ENCODE assay signal across 15 cellular contexts in genomic region chr2:46270384-46270783, GRCh38. TPM values are rescaled to one million over a fixed set of nuclear protein-coding genes. Genes with fewer than 3 reads are reported as not detected.
DNase-seq lines count a peak whose midpoint lies in the region; ATAC-seq, FAIRE-seq and TF ChIP-seq lines count a peak whose summit lies in the region.
"Had no signal": no experiment of that assay in that cellular context is flagged by ENCODE, and none has a peak within 500 bp of the region (broad histone marks: within the 10 kb centered on the region; RNA-seq: fewer than 3 reads in every experiment).

No MANE protein-coding gene starts in this region.

- H3K4me2 ChIP-seq in H1 (ENCODE audit: insufficient read depth in 1 of 2, low read depth in 2 of 2, low read length in 2 of 2) (no peak overlapping the region), smooth muscle cell (peak overlapping the region; percentile 73)

- H3K4me1 ChIP-seq in SJSA1 (replicated peaks) (peaks cover 31% of the 10 kb centered on the region), H1 (replicated peaks in 1 of 4; ENCODE audit: control insufficient read depth in 3 of 4, insufficient read depth in 4 of 4, low read length in 3 of 4) (peaks cover 0 to 3% (median 1%) of the 10 kb centered on the region in 4 experiments; a peak in 2 of 7 replicates), smooth muscle cell (ENCODE audit: low read depth) (peaks cover 13% of the 10 kb centered on the region)
- H3K4me1 ChIP-seq: uterus had no signal

- TF ChIP-seq CTCF in H1 (IDR thresholded peaks at IDR 0.05; ENCODE audit: control extremely low read depth in 1 of 3, insufficient read depth in 1 of 3, low read depth in 1 of 3, low read length in 3 of 3) (no peak), smooth muscle cell (IDR thresholded peaks at IDR 0.05; ENCODE audit: borderline replicate concordance, insufficient read depth, poor library complexity, severe bottlenecking) (no peak), GM10266 (IDR thresholded peaks at IDR 0.05; ENCODE audit: control insufficient read depth, insufficient read depth, low read depth, missing control alignments) (no peak), natural killer cell (IDR thresholded peaks at IDR 0.05) (no peak)

- H4K20me1 ChIP-seq in H1 (replicated peaks in 1 of 2; ENCODE audit: control insufficient read depth in 1 of 2, insufficient read depth in 2 of 2, low read length in 2 of 2) (peaks cover 0 to 1% of the 10 kb centered on the region in 2 experiments), smooth muscle cell (ENCODE audit: low read depth) (no peaks in the 10 kb centered on the region)

- no peak overlapping the region for H3K4ac ChIP-seq in H1 (replicated peaks; ENCODE audit: insufficient read length, low read depth, low read length)

- peaks cover 13% of the 10 kb centered on the region for H3K4me1 Mint-ChIP-seq in activated naive CD4-positive, alpha-beta T cell treated with anti-CD3 and anti-CD28 coated beads for 36 hours (ENCODE audit: low read depth)
- H3K4me1 Mint-ChIP-seq in natural killer cell = no peaks in the 10 kb centered on the region

- no peak overlapping the region for H2BK120ac ChIP-seq in H1 (replicated peaks; ENCODE audit: low read depth, low read length)

- FAIRE-seq in H1 (lab: Jason Lieb, UNC) = no peak

- no peaks in the 10 kb centered on the region for H3K79me1 ChIP-seq in H1 (ENCODE audit: low read depth, low read length)

- peak overlapping the region; percentile 24; the same call in 1 of the 2 replicates for H3K27ac ChIP-seq in SJSA1
- H3K27ac ChIP-seq in H1 (ENCODE audit: low read depth, low read length) = no peak overlapping the region
- peak overlapping the region; percentile 77 for H3K27ac ChIP-seq in smooth muscle cell (ENCODE audit: low read depth)
- H3K27ac ChIP-seq: uterus had no signal

- H3K27ac Mint-ChIP-seq in activated naive CD4-positive, alpha-beta T cell treated with anti-CD3 and anti-CD28 coated beads for 36 hours = peak overlapping the region; percentile 70
- H3K27ac Mint-ChIP-seq in activated naive CD4-positive, alpha-beta T cell treated with anti-CD3 and anti-CD28 coated beads, Interleukin-2, amount 50 U/mL, for 72 hours = no peak overlapping the region
- H3K27ac Mint-ChIP-seq in natural killer cell = peak overlapping the region in 1 of 2 donors; percentile 13

- no peaks in the 10 kb centered on the region for H3K36me3 ChIP-seq in SJSA1
- no peaks in the 10 kb centered on the region for H3K36me3 ChIP-seq in H1 (ENCODE audit: control insufficient read depth in 2 of 4, insufficient read depth in 4 of 4, low read length in 3 of 4)
- H3K36me3 ChIP-seq in smooth muscle cell (ENCODE audit: low read depth) = no peaks in the 10 kb centered on the region
- H3K36me3 ChIP-seq: uterus had no signal

- H2AFZ ChIP-seq in H1 (ENCODE audit: low read length) (no peak overlapping the region), smooth muscle cell (ENCODE audit: low read depth) (no peak overlapping the region)

- H3K4me3 Mint-ChIP-seq in activated naive CD4-positive, alpha-beta T cell treated with anti-CD3 and anti-CD28 coated beads for 36 hours = no peak overlapping the region
- no peak overlapping the region for H3K4me3 Mint-ChIP-seq in natural killer cell

- H2BK12ac ChIP-seq in H1 (ENCODE audit: low read depth, low read length) = no peak overlapping the region

- no peaks in the 10 kb centered on the region for H3K79me2 ChIP-seq in H1 (ENCODE audit: control insufficient read depth in 1 of 2, insufficient read depth in 2 of 2, low read length in 2 of 2)
- H3K79me2 ChIP-seq in smooth muscle cell (ENCODE audit: low read depth) = no peaks in the 10 kb centered on the region

- H2AK5ac ChIP-seq in H1 (ENCODE audit: low read depth, low read length) = no peak overlapping the region

- no peak overlapping the region for H4K91ac ChIP-seq in H1 (replicated peaks; ENCODE audit: insufficient read length, low read length)

- H2BK20ac ChIP-seq in H1 (ENCODE audit: low read length) = no peak overlapping the region

- H4K5ac ChIP-seq in H1 (ENCODE audit: insufficient read length, low read depth, low read length) = no peak overlapping the region

- no peak overlapping the region for H3K23ac ChIP-seq in H1 (ENCODE audit: insufficient read length)

- H3K4me3 ChIP-seq in SJSA1 (no peak overlapping the region), H1 (ENCODE audit: extremely low read depth in 1 of 4, insufficient read depth in 2 of 4, low read depth in 3 of 4, low read length in 4 of 4) (no peak overlapping the region), smooth muscle cell (no peak overlapping the region)
- H3K4me3 ChIP-seq: lung, uterus had no signal

- H3K27me3 ChIP-seq in SJSA1 (replicated peaks) (no peaks in the 10 kb centered on the region), H1 (replicated peaks in 1 of 4; ENCODE audit: control insufficient read depth in 3 of 4, extremely low read depth in 1 of 4, insufficient read depth in 3 of 4, low read length in 3 of 4) (no peaks in the 10 kb centered on the region; a peak in 1 of 7 replicates), smooth muscle cell (ENCODE audit: low read depth) (no peaks in the 10 kb centered on the region)
- H3K27me3 ChIP-seq: uterus had no signal

- no peak for TF ChIP-seq POLR2A in H1 (IDR thresholded peaks at IDR 0.05; ENCODE audit: control extremely low read depth in 1 of 2, low read depth in 2 of 2, low read length in 2 of 2)

- no peak overlapping the region for H4K8ac ChIP-seq in H1 (ENCODE audit: extremely low read depth, insufficient read depth, low read length)

- no peak for ATAC-seq in activated naive CD4-positive, alpha-beta T cell treated with anti-CD3 and anti-CD28 coated beads, Interleukin-2, amount 50 U/mL, for 72 hours
- no peak for ATAC-seq in GM19452 (IDR thresholded peaks at IDR 0.05; ENCODE audit: unreplicated experiment)
- no peak for ATAC-seq in natural killer cell

- no peak overlapping the region for H3K56ac ChIP-seq in H1 (replicated peaks; ENCODE audit: insufficient read length, low read depth, low read length)

- no peaks in the 10 kb centered on the region for H3K36me3 Mint-ChIP-seq in activated naive CD4-positive, alpha-beta T cell treated with anti-CD3 and anti-CD28 coated beads for 36 hours (ENCODE audit: low read depth)
- no peaks in the 10 kb centered on the region for H3K36me3 Mint-ChIP-seq in activated naive CD4-positive, alpha-beta T cell treated with anti-CD3 and anti-CD28 coated beads, Interleukin-2, amount 50 U/mL, for 72 hours
- H3K36me3 Mint-ChIP-seq in natural killer cell = no peaks in the 10 kb centered on the region

- no peak overlapping the region for H3K14ac ChIP-seq in H1 (ENCODE audit: insufficient read length)

- H3K27me3 Mint-ChIP-seq in activated naive CD4-positive, alpha-beta T cell treated with anti-CD3 and anti-CD28 coated beads for 36 hours (ENCODE audit: low read depth) = no peaks in the 10 kb centered on the region
- H3K27me3 Mint-ChIP-seq in natural killer cell (ENCODE audit: low read depth in 2 of 2) = peaks cover 0 to 8% of the 10 kb centered on the region in 2 donors

- no peak for TF ChIP-seq RAD21 in H1 (IDR thresholded peaks at IDR 0.05 in 1 of 2, conservative IDR thresholded peaks at IDR 0.05 in 1 of 2; ENCODE audit: low read depth in 2 of 2, low read length in 2 of 2)

- TF ChIP-seq EP300 in H1 (IDR thresholded peaks at IDR 0.05; ENCODE audit: borderline replicate concordance in 1 of 2, low read depth in 2 of 2, low read length in 2 of 2) = no peak

- no peak overlapping the region for H3K18ac ChIP-seq in H1 (ENCODE audit: extremely low read depth, low read length)

- H2BK15ac ChIP-seq in H1 (ENCODE audit: low read length) = no peak overlapping the region

- intact Hi-C loops in activated naive CD4-positive, alpha-beta T cell treated with anti-CD3 and anti-CD28 coated beads for 36 hours (cut with micrococcal nuclease) = loop anchor here (2.0 kb wide), 1 partner anchor 32 kb away; no protein-coding TSS in a partner anchor
- intact Hi-C loops in natural killer cell (cut with micrococcal nuclease) = no loop called here

- CTCF ChIA-PET in activated naive CD4-positive, alpha-beta T cell treated with anti-CD3 and anti-CD28 coated beads for 36 hours (lab: Charles Lee) = interaction anchor here (0.6 kb wide), 1 partner anchor 973 kb away, joined by 3 read pairs; no protein-coding TSS in a partner anchor
- CTCF ChIA-PET in H1 (lab: Charles Lee; ENCODE audit: partially characterized antibody) = interaction anchor here (1.1 to 1.7 kb wide), 3 partner anchors 11 to 27 kb away, joined by 3 to 4 read pairs (median 4); no protein-coding TSS in a partner anchor

- no peak for DNase-seq in activated naive CD4-positive, alpha-beta T cell treated with anti-CD3 and anti-CD28 coated beads for 36 hours
- no peak for DNase-seq in activated naive CD4-positive, alpha-beta T cell treated with anti-CD3 and anti-CD28 coated beads, Interleukin-2, amount 50 U/mL, for 72 hours (ENCODE audit: low spot score in 2 of 2)
- DNase-seq in SJSA1 (ENCODE audit: low read depth in 1 of 2, low spot score in 2 of 2) (peak in 1 of 2 experiments; percentile 19), H1 (ENCODE audit: low read depth in 1 of 2, low spot score in 2 of 2) (no peak), smooth muscle cell (lab: John Stamatoyannopoulos, UW; ENCODE audit: unreplicated experiment) (no peak), GM10266 (ENCODE audit: extremely low spot score) (no peak), natural killer cell (no peak)
- DNase-seq: activated effector memory CD4-positive, alpha-beta T cell treated with anti-CD3 and anti-CD28 coated beads, Interleukin-2, amount 50 U/mL, for 16 hours; hippocampal formation; Kasumi-1; NCI-H1694 treated with DMSO at 0.1 percent for 48 hours; NCI-H748 treated with DMSO at 0.1 percent for 48 hours; uterus had no signal

- peaks cover 9% of the 10 kb centered on the region for H3F3A ChIP-seq in smooth muscle cell (ENCODE audit: low read depth)

- H3K9ac ChIP-seq in H1 (replicated peaks in 1 of 4; ENCODE audit: extremely low read depth in 1 of 4, low read depth in 3 of 4, low read length in 3 of 4) (no peak overlapping the region), smooth muscle cell (ENCODE audit: low read depth) (no peak overlapping the region)

- no peaks in the 10 kb centered on the region for H3K9me3 Mint-ChIP-seq in activated naive CD4-positive, alpha-beta T cell treated with anti-CD3 and anti-CD28 coated beads for 36 hours
- H3K9me3 Mint-ChIP-seq in activated naive CD4-positive, alpha-beta T cell treated with anti-CD3 and anti-CD28 coated beads, Interleukin-2, amount 50 U/mL, for 72 hours = no peaks in the 10 kb centered on the region
- H3K9me3 Mint-ChIP-seq in natural killer cell = no peaks in the 10 kb centered on the region

- WGBS in H1 (ENCODE audit: extremely low coverage in 1 of 2, insufficient coverage in 1 of 2, insufficient read length in 1 of 2, insufficient replicate concordance in 2 of 2, low coverage in 1 of 2, low lambda C conversion rate in 2 of 2, missing lambda C conversion rate in 1 of 2), 2 experiments = 83% methylated on average over 2 of the region's 2 CpGs; no CpG with 5 or more reads in 1 of the 2 experiments
- WGBS in smooth muscle cell (ENCODE audit: low lambda C conversion rate) = 40% methylated on average over 2 of the region's 2 CpGs

- H3K9me3 ChIP-seq in SJSA1 (replicated peaks) (no peaks in the 10 kb centered on the region), H1 (ENCODE audit: insufficient read depth in 2 of 2, low read depth in 1 of 2, low read length in 1 of 2) (no peaks in the 10 kb centered on the region), smooth muscle cell (replicated peaks; ENCODE audit: low read depth) (no peaks in the 10 kb centered on the region)
- H3K9me3 ChIP-seq: uterus had no signal

- H2BK5ac ChIP-seq in H1 (ENCODE audit: low read depth, low read length) = no peak overlapping the region

- POLR2A ChIA-PET in H1 (lab: Charles Lee; ENCODE audit: partially characterized antibody) = no interaction called here

- H3K23me2 ChIP-seq in H1 (ENCODE audit: low read depth, low read length) = no peaks in the 10 kb centered on the region

RNA-seq across cellular contexts. Expression of gene EPAS1, which starts 26.8 kb away (rescaled TPM):
- total RNA-seq in activated naive CD4-positive, alpha-beta T cell treated with anti-CD3 and anti-CD28 coated beads for 36 hours = 1 to 10 TPM; 2.1 to 2.9 TPM
- total RNA-seq in activated naive CD4-positive, alpha-beta T cell treated with anti-CD3 and anti-CD28 coated beads, Interleukin-2, amount 50 U/mL, for 72 hours = 1 to 10 TPM; 1.8 to 6.5 TPM
- 12.9 and 13.1 TPM in 2 replicates for total RNA-seq in SJSA1 (2014; rRNA removed; shearing (Covaris generic))
- 3.7 and 4.9 TPM in 2 replicates for total RNA-seq in H1 (2021; fragmentation: NEBNext Ultra II Directional; extraction: Animal tissue kit (Norgen Biotek cat#: 25700))
- polyA plus RNA-seq in H1 (2011; rRNA removed) (1.8 and 2.0 TPM in 2 replicates), smooth muscle cell (31.7 and 61.5 TPM in 2 replicates)
- 0.72 TPM for polyA plus RNA-seq in H1 (2011; cell fraction: cytosol; rRNA removed)
- polyA plus RNA-seq in H1 (2011; cell fraction: nucleus; rRNA removed) = 2.0 TPM
- polyA plus RNA-seq in H1 (2012, experiment 1 of 2) = 1.5 to 2.6 TPM (median 1.8 TPM) in 4 replicates
- 1.1 TPM for polyA plus RNA-seq in H1 (2012, experiment 2 of 2)
- 2.6 TPM for polyA plus RNA-seq in H1 (2013, experiment 1 of 2)
- 2.6 TPM for polyA plus RNA-seq in H1 (2013, experiment 2 of 2)
- 1.7 and 2.5 TPM in 2 replicates for polyA minus RNA-seq in H1 (2011; rRNA and poly(A)+ RNA removed)
- 16.8 TPM for polyA minus RNA-seq in H1 (2011; cell fraction: cytosol; rRNA and poly(A)+ RNA removed)
- polyA minus RNA-seq in H1 (2011; cell fraction: nucleus; rRNA and poly(A)+ RNA removed) = 3.8 TPM
- total RNA-seq in smooth muscle cell (57.5 and 91.6 TPM in 2 replicates), natural killer cell (10 to 100 TPM in 1 of 3 donors, 1 to 10 TPM in 2; 2.1 to 61.4 (median 3.6) TPM)
